Comparison of ENCODE assay signal across 8 cellular contexts in genomic region chr14:104752735-104753527, GRCh38. TPM values are rescaled to one million over a fixed set of nuclear protein-coding genes. Genes with fewer than 3 reads are reported as not detected.
A peak's percentile ranks its signal among the peaks of the same experiment; 100 is the strongest.
DNase-seq lines count a peak whose midpoint lies in the region; ATAC-seq, FAIRE-seq and TF ChIP-seq lines count a peak whose summit lies in the region.

TSS of gene SIVA1 (plus strand) at chr14:104753147. CDS start at chr14:104753202, 55 bp downstream.

- H3K27me3 ChIP-seq in AG04450 (ENCODE audit: control insufficient read depth, insufficient read depth, low read length) (no peaks in the 10 kb centered on the region), small intestine (ENCODE audit: control insufficient read depth in 2 of 2, insufficient read depth in 2 of 2, low read length in 2 of 2) (no peaks in the 10 kb centered on the region)

- H3K36me3 Mint-ChIP-seq in WTC11: peaks cover 31% of the 10 kb centered on the region

- POLR2A ChIA-PET in AG04450 (lab: Yijun Ruan, JAX): interaction anchor here (0.6 to 2.1 kb wide), 14 partner anchors 10 to 541 kb away, joined by 3 to 16 read pairs (median 4); partner anchors contain the start of genes ADSS1, CLBA1 and ZBTB42
- POLR2A ChIA-PET in WTC11 (lab: Charles Lee): interaction anchor here (1.0 to 2.1 kb wide), 5 partner anchors 16 to 73 kb away, joined by 3 to 10 read pairs (median 4); partner anchors contain the start of gene ZBTB42

- DNase-seq in AG04450 (ENCODE audit: low read depth, low spot score) (peak; percentile 98), NCI-H226 (peak; percentile 99), WTC11 (ENCODE audit: low spot score) (peak; percentile 100), cardiac fibroblast (ENCODE audit: low read depth in 2 of 2) (peak; percentile 99 to 100), iPS-NIHi11 (ENCODE audit: low spot score) (peak; percentile 100), small intestine (peak; percentile 100)

- H3K9me3 ChIP-seq in AG04450 (ENCODE audit: control insufficient read depth, insufficient read depth, low read length) (peaks cover 9% of the 10 kb centered on the region; the same call in 1 of the 2 replicates), small intestine (ENCODE audit: control insufficient read depth, low read depth) (no peaks in the 10 kb centered on the region)

- H3K27ac Mint-ChIP-seq in WTC11: peak within 1 kb of the TSS; percentile 77

- ATAC-seq in GM18909 (IDR thresholded peaks at IDR 0.05; ENCODE audit: poor library complexity, unreplicated experiment) (peak; percentile 86), HG03175 (IDR thresholded peaks at IDR 0.05; ENCODE audit: unreplicated experiment) (peak; percentile 88), WTC11 (peak; percentile 95)

- no peak for TF ChIP-seq CTCF in AG04450 (IDR thresholded peaks at IDR 0.05; ENCODE audit: low read depth, low read length)
- no peak for TF ChIP-seq CTCF in WTC11 (IDR thresholded peaks at IDR 0.05)
- no peak for TF ChIP-seq CTCF in cardiac fibroblast (IDR thresholded peaks at IDR 0.05; ENCODE audit: low read depth, low read length)

- peaks cover 22% of the 10 kb centered on the region for H3K9me3 Mint-ChIP-seq in WTC11

- FAIRE-seq in small intestine (lab: Jason Lieb, UNC): peak; percentile 19

- peaks cover 14 to 15% of the 10 kb centered on the region in 2 donors for H3K4me1 ChIP-seq in small intestine (ENCODE audit: control insufficient read depth in 2 of 2, insufficient read depth in 1 of 2, low read depth in 1 of 2, low read length in 1 of 2)

- H3K27ac ChIP-seq in AG04450 (ENCODE audit: low read depth, low read length) (peak within 1 kb of the TSS; percentile 52), small intestine (ENCODE audit: low read depth in 1 of 2, low read length in 1 of 2) (peak within 1 kb of the TSS; percentile 92 to 94)

- peak within 1 kb of the TSS; percentile 95 for H3K4me3 Mint-ChIP-seq in WTC11

- H3K36me3 ChIP-seq in small intestine (ENCODE audit: control insufficient read depth in 2 of 2, insufficient read depth in 2 of 2, low read length in 2 of 2): no peaks in the 10 kb centered on the region

- peaks cover 14% of the 10 kb centered on the region for H3K27me3 Mint-ChIP-seq in WTC11 (ENCODE audit: low read depth)

- peaks cover 11% of the 10 kb centered on the region for H3K4me1 Mint-ChIP-seq in WTC11

- 0 to 1% (median 0%) methylated on average over 76 to 95 of the region's 95 CpGs for WGBS in small intestine, 3 donors

- H3K4me3 ChIP-seq in AG04450 (ENCODE audit: low read depth, low read length) (peak within 1 kb of the TSS; percentile 94), cardiac fibroblast (replicated peaks in 1 of 2; ENCODE audit: low read depth in 2 of 2, low read length in 2 of 2) (peak within 1 kb of the TSS; percentile 98 to 99), small intestine (ENCODE audit: low read depth in 1 of 2, low read length in 2 of 2) (peak within 1 kb of the TSS; percentile 94 to 96)

- CTCF ChIA-PET in AG04450 (lab: Charles Lee): interaction anchor here (1.2 to 6.5 kb wide), 4 partner anchors 15 to 74 kb away, joined by 5 to 39 read pairs (median 19); partner anchors contain the start of gene ADSS1
- CTCF ChIA-PET in WTC11 (lab: Charles Lee): interaction anchor here (0.6 to 3.4 kb wide), 23 partner anchors 10 to 217 kb away, joined by 3 to 62 read pairs (median 5); no protein-coding TSS in a partner anchor

TF ChIP-seq in WTC11, 78 proteins besides CTCF, POLR2A, EP300 and RAD21 (continues in another document):
- TF ChIP-seq NFYB (CRISPR knock-in tag; conservative IDR thresholded peaks at IDR 0.05; ENCODE audit: low read depth): peak; percentile 88
- 0 out of 2 replicates have a peak, but pooled peaks have one; percentile 75 for TF ChIP-seq E2F1 (CRISPR knock-in tag; IDR thresholded peaks at IDR 0.05)
- TF ChIP-seq RELA (CRISPR knock-in tag; IDR thresholded peaks at IDR 0.05; ENCODE audit: borderline replicate concordance): 0 out of 2 replicates have a peak, but pooled peaks have one; percentile 86
- TF ChIP-seq ZNF281 (CRISPR knock-in tag; IDR thresholded peaks at IDR 0.05): 0 out of 2 replicates have a peak, but pooled peaks have one; percentile 11
- no peak for TF ChIP-seq SMAD3 (CRISPR knock-in tag; IDR thresholded peaks at IDR 0.05; ENCODE audit: borderline replicate concordance)
- no peak for TF ChIP-seq OVOL2 (CRISPR knock-in tag; IDR thresholded peaks at IDR 0.05; ENCODE audit: borderline replicate concordance)
- peak; percentile 40 for TF ChIP-seq GABPB1 (CRISPR knock-in tag; IDR thresholded peaks at IDR 0.05)
- TF ChIP-seq TCF7 (CRISPR knock-in tag; IDR thresholded peaks at IDR 0.05; ENCODE audit: low read depth): no peak; the same call in 1 of the 2 replicates
- TF ChIP-seq TP53 (CRISPR knock-in tag; IDR thresholded peaks at IDR 0.05): no peak
- TF ChIP-seq FOXP1 (CRISPR knock-in tag; IDR thresholded peaks at IDR 0.05; ENCODE audit: borderline replicate concordance): peak; percentile 68
- no peak for TF ChIP-seq EMX1 (CRISPR knock-in tag; IDR thresholded peaks at IDR 0.05)
- no peak for TF ChIP-seq FOXJ3 (CRISPR knock-in tag; IDR thresholded peaks at IDR 0.05; ENCODE audit: borderline replicate concordance)
- TF ChIP-seq HMGXB4 (CRISPR knock-in tag; IDR thresholded peaks at IDR 0.05): peak; percentile 53; the same call in 1 of the 2 replicates
- peak; percentile 89 for TF ChIP-seq FOXK1 (CRISPR knock-in tag; IDR thresholded peaks at IDR 0.05)
- TF ChIP-seq CDX4 (CRISPR knock-in tag; IDR thresholded peaks at IDR 0.05; ENCODE audit: borderline replicate concordance): no peak
- TF ChIP-seq ZBTB43 (CRISPR knock-in tag; IDR thresholded peaks at IDR 0.05): peak; percentile 57; the same call in 1 of the 2 replicates
- peak; percentile 98 for TF ChIP-seq CREM (CRISPR knock-in tag; IDR thresholded peaks at IDR 0.05)
- TF ChIP-seq ETV6 (CRISPR knock-in tag; IDR thresholded peaks at IDR 0.05): peak; percentile 40; the same call in 1 of the 2 replicates

RNA-seq across cellular contexts. Expression of gene SIVA1, which starts in this region (rescaled TPM):
- polyA plus RNA-seq in AG04450 (2011; rRNA removed) (49.7 and 75.3 TPM in 2 replicates), small intestine (100 to 1,000 TPM; 104 to 269 (median 177) TPM)
- polyA minus RNA-seq in AG04450 (2011; rRNA and poly(A)+ RNA removed): 6.8 and 9.4 TPM in 2 replicates
- 113 to 128 TPM (median 124 TPM) in 3 replicates for total RNA-seq in WTC11 (2021)

Comparison
In these comparisons a context has a peak if more than half of its experiments do, and no peak if none do; other contexts are left out.
1. Peak in every context shown above with its lines: DNase-seq, ATAC-seq, H3K4me3 ChIP-seq and H3K27ac ChIP-seq.